19 cellular contexts compared by ENCODE assay signal in the genomic region with DNA sequence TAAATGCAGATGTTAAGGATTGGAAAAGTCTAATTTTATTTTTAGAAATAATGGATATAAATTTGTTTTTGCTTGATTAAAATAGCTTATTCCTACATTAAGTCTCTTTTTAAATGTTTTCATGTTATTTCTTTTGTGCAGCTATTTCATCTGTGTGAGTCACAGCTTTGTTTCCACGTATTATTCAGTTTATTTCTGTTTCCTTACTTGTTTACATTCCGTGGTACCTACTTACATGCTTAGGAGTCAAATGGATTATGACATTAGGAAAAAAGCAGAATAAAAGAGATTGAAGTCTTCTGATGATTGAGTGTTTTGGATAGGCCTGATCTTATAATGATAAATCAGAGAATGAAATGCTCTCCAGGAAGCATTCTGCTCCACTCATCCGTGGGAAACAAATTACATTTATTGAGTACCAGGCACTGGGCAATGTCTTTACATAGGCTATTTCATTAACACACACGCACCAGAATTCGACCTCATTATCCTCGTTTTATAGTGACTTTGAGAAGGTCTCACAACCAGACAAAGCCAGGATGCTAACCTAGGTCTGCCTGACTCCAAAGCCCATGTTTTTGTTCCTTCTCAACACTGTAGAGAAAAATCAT. TPM values are rescaled to one million over a fixed set of nuclear protein-coding genes. Genes with fewer than 3 reads are reported as not detected.
DNase-seq lines count a peak whose midpoint lies in the region; ATAC-seq, FAIRE-seq and TF ChIP-seq lines count a peak whose summit lies in the region.
"Had no signal": no experiment of that assay in that cellular context is flagged by ENCODE, and none has a peak within 500 bp of the region (broad histone marks: within the 10 kb centered on the region; RNA-seq: fewer than 3 reads in every experiment).

No MANE protein-coding gene starts in this region.

- H3K9me3 ChIP-seq in A549 (no peaks in the 10 kb centered on the region), muscle layer of duodenum (ENCODE audit: control insufficient read depth in 1 of 2, low read length in 2 of 2) (no peaks in the 10 kb centered on the region), HAP-1 (no peaks in the 10 kb centered on the region)

- no peak for ATAC-seq in A549
- no peak for ATAC-seq in GM18867 (IDR thresholded peaks at IDR 0.05; ENCODE audit: unreplicated experiment)
- ATAC-seq: activated CD4-positive, CD25-positive, alpha-beta regulatory T cell treated with anti-CD3 and anti-CD28 coated beads, Interleukin-2, amount 50 U/mL, for 24 hours; activated naive CD4-positive, alpha-beta T cell treated with anti-CD3 and anti-CD28 coated beads, Interleukin-2, amount 50 U/mL, for 72 hours; left ventricle myocardium superior; T-cell had no signal

- no peak for TF ChIP-seq CTCF in A549 (IDR thresholded peaks at IDR 0.05)

- no peak for TF ChIP-seq RAD21 in A549 (conservative IDR thresholded peaks at IDR 0.05 in 1 of 2, IDR thresholded peaks at IDR 0.05 in 1 of 2)

- H3K4me3 ChIP-seq in A549 (no peak overlapping the region), muscle layer of duodenum (ENCODE audit: low read depth in 1 of 2, low read length in 2 of 2) (no peak overlapping the region), HAP-1 (no peak overlapping the region)

- FAIRE-seq in A549 (lab: Jason Lieb, UNC): peak; percentile 23
- FAIRE-seq: small intestine had no signal

- H3K27me3 ChIP-seq in muscle layer of duodenum (ENCODE audit: low read depth, low read length) (no peaks in the 10 kb centered on the region), HAP-1 (ENCODE audit: low read depth) (no peaks in the 10 kb centered on the region)

- TF ChIP-seq EP300 in A549 (IDR thresholded peaks at IDR 0.05): no peak

- H3K36me3 ChIP-seq in muscle layer of duodenum (ENCODE audit: control insufficient read depth in 1 of 2, insufficient read depth in 2 of 2, low read length in 2 of 2) (peaks cover 24 to 34% of the 10 kb centered on the region in 2 donors), HAP-1 (replicated peaks) (no peaks in the 10 kb centered on the region)

- 62% methylated on average over 6 of the region's 6 CpGs for WGBS in A549 (ENCODE audit: missing lambda C conversion rate)

- 0 out of 3 replicates have a peak overlapping the region, but pooled peaks have one; percentile 3 for H3K4me2 ChIP-seq in A549

- TF ChIP-seq POLR2A in A549 (IDR thresholded peaks at IDR 0.05; ENCODE audit: low read length): no peak

- H3K4me1 ChIP-seq in A549 (peaks cover 36% of the 10 kb centered on the region), muscle layer of duodenum (ENCODE audit: control insufficient read depth in 1 of 2, insufficient read depth in 2 of 2, low read length in 2 of 2) (peaks cover 0 to 25% of the 10 kb centered on the region in 2 donors), HAP-1 (no peaks in the 10 kb centered on the region)

- POLR2A ChIA-PET in A549 (lab: Yijun Ruan, JAX): interaction anchor here (1.7 kb wide), 1 partner anchor 137 kb away, joined by 5 read pairs; no protein-coding TSS in a partner anchor

- H3K27ac ChIP-seq in A549 (peak overlapping the region; percentile 38 to 72; a peak in 5 of 6 replicates), muscle layer of duodenum (ENCODE audit: low read length) (peak overlapping the region; percentile 56)
- H3K27ac ChIP-seq: epithelial cell of prostate had no signal

- DNase-seq in A549 (ENCODE audit: low read depth in 1 of 2, low spot score in 1 of 2): no peak
- peak; percentile 58 for DNase-seq in GM04503 (ENCODE audit: low read depth)
- peak; percentile 68 for DNase-seq in dedifferentiated amniotic fluid mesenchymal stem cell (ENCODE audit: extremely low spot score)
- DNase-seq in NCI-H187 treated with DMSO at 0.1 percent for 48 hours (lab: John Stamatoyannopoulos, UW): no peak
- no peak for DNase-seq in stimulated activated CD4-positive, alpha-beta T cell treated with anti-CD3 and anti-CD28 coated beads, Interleukin-4, amount 100 ng/mL, for 24 hours
- DNase-seq in HAP-1 (ENCODE audit: low spot score in 2 of 2): no peak
- DNase-seq: activated T-cell treated with anti-CD3 and anti-CD28 coated beads for 4 hours, DMS153, H7, left ventricle myocardium superior, NCI-H1105 treated with DMSO at 0.1 percent for 48 hours, NCI-H446 treated with DMSO at 0.1 percent for 48 hours, small intestine, T-cell had no signal

- CTCF ChIA-PET in A549 (lab: Yijun Ruan, JAX): interaction anchor here (0.7 to 2.6 kb wide), 10 partner anchors 11 to 146 kb away, joined by 3 to 16 read pairs (median 4); no protein-coding TSS in a partner anchor

- in situ Hi-C loops in HAP-1 (cut with MboI; ENCODE audit: low sequenced_read_pairs): no loop called here

TF ChIP-seq in A549, 52 proteins besides CTCF, POLR2A, EP300 and RAD21:
- TF ChIP-seq MYC (IDR thresholded peaks at IDR 0.05; ENCODE audit: borderline replicate concordance, low read length) (no peak), FOSL2 (IDR thresholded peaks at IDR 0.05) (no peak), FOSL2 (CRISPR knock-in tag; IDR thresholded peaks at IDR 0.05) (no peak), NFE2L2 (conservative IDR thresholded peaks at IDR 0.05; ENCODE audit: low read length) (no peak), CEBPB (IDR thresholded peaks at IDR 0.05) (no peak), KDM5A (IDR thresholded peaks at IDR 0.05) (no peak), RARB (CRISPR knock-in tag; IDR thresholded peaks at IDR 0.05) (no peak)
- TF ChIP-seq, protein P1, sequence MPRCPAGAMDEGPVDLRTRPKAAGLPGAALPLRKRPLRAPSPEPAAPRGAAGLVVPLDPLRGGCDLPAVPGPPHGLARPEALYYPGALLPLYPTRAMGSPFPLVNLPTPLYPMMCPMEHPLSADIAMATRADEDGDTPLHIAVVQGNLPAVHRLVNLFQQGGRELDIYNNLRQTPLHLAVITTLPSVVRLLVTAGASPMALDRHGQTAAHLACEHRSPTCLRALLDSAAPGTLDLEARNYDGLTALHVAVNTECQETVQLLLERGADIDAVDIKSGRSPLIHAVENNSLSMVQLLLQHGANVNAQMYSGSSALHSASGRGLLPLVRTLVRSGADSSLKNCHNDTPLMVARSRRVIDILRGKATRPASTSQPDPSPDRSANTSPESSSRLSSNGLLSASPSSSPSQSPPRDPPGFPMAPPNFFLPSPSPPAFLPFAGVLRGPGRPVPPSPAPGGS (IDR thresholded peaks at IDR 0.05): no peak
- TF ChIP-seq, protein P2, sequence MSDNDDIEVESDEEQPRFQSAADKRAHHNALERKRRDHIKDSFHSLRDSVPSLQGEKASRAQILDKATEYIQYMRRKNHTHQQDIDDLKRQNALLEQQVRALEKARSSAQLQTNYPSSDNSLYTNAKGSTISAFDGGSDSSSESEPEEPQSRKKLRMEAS (IDR thresholded peaks at IDR 0.05): no peak

RNA-seq across cellular contexts. Expression of gene RASA2, which starts 38.1 kb away (rescaled TPM):
- polyA plus RNA-seq in A549 (2011; rRNA removed) (9.2 and 12.0 TPM in 2 replicates), A549 (2017; fragmentation: RNase III; extraction: RNeasy Plus Mini Kit Qiagen cat#74134 plus additional on column Dnase treatment) (5.0 to 6.8 TPM (median 6.7 TPM) in 3 replicates)
- 2.0 and 2.1 TPM in 2 replicates for polyA plus RNA-seq in A549 (2012; cell fraction: cytosol; rRNA removed)
- 2.7 and 3.1 TPM in 2 replicates for polyA plus RNA-seq in A549 (2012; cell fraction: nucleus; rRNA removed)
- 4.9 and 7.9 TPM in 2 replicates for polyA minus RNA-seq in A549 (2011; rRNA and poly(A)+ RNA removed)

Comparison
In these comparisons a context has a peak if more than half of its experiments do, and no peak if none do; other contexts are left out.
1. DNase-seq: peak in GM04503 (single experiment) and dedifferentiated amniotic fluid mesenchymal stem cell (single experiment); none in A549 (0 of 2), NCI-H187 treated with DMSO at 0.1 percent for 48 hours (single experiment), stimulated activated CD4-positive, alpha-beta T cell treated with anti-CD3 and anti-CD28 coated beads, Interleukin-4, amount 100 ng/mL, for 24 hours (single experiment) and HAP-1 (0 of 2).